ENCODE assay signal across 3 cellular contexts in the genomic region with DNA sequence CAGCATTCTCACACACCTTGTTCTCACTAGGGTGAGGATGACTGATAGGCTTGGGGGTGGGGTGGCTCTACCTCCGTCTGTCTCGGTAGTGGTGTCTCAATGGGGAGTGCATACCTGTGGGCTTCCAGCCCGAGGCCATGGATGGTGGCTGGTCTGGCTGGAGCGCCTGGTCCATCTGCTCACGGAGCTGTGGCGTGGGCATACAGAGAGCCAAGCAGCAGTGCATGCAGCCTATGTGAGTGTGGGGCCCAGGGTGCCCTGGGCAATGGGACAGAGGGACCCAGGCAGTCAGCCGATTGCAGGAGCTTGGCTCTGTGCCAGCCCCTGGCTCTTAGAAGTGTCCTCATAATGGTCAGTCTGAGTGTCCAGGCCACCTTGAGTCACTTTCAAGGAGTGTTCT. TPM values are rescaled to one million over a fixed set of nuclear protein-coding genes. Genes with fewer than 3 reads are reported as not detected.
"Had no signal": no experiment of that assay in that cellular context is flagged by ENCODE, and none has a peak within 500 bp of the region (broad histone marks: within the 10 kb centered on the region; RNA-seq: fewer than 3 reads in every experiment).

No MANE protein-coding gene starts in this region.

RNA-seq across cellular contexts. Expression of a gene that starts 54.9 kb away (rescaled TPM):
- total RNA-seq: activated CD8-positive, alpha-beta memory T cell treated with anti-CD3 and anti-CD28 coated beads, Interleukin-2, amount 10 ng/mL, durations not matched to agents 7 days and 5 days; activated T-helper 2 cell treated with anti-CD3 and anti-CD28 coated beads, Interferon-gamma antibody, Interleukin-2, Interleukin-4, amounts not matched to agents 10 μg/mL and 5 μg/mL and 100 μg/mL, durations not matched to agents 14 hours and 24 hours and 36 hours; ascending aorta had no signal
